ENCODE assay signal across 15 cellular contexts in genomic region chr15:29921130-29921601, GRCh38.
DNase-seq lines count a peak whose midpoint lies in the region; ATAC-seq and TF ChIP-seq lines count a peak whose summit lies in the region.
"Had no signal": no experiment of that assay in that cellular context is flagged by ENCODE, and none has a peak within 500 bp of the region (broad histone marks: within the 10 kb centered on the region; RNA-seq: fewer than 3 reads in every experiment).

No MANE protein-coding gene starts in this region.

- H2BK120ac ChIP-seq in IMR-90 (ENCODE audit: low read depth, low read length) = peak overlapping the region; percentile 3

- no peak overlapping the region for H3K4me3 ChIP-seq in IMR-90 (ENCODE audit: insufficient read depth, low read depth, low read length)
- peak overlapping the region; percentile 62 for H3K4me3 ChIP-seq in endocrine pancreas (ENCODE audit: control insufficient read depth, insufficient read depth, low read length)

- peaks cover 0 to 10% of the 10 kb centered on the region in 2 experiments; a peak in 2 of 4 replicates for H3K79me1 ChIP-seq in IMR-90 (ENCODE audit: low read depth in 1 of 2, low read length in 2 of 2)

- H3K56ac ChIP-seq in IMR-90 (ENCODE audit: extremely low read depth, insufficient read depth, low read length) = no peak overlapping the region

- peak; percentile 40 for DNase-seq in A172 (ENCODE audit: low spot score)
- DNase-seq in IMR-90 = no peak
- DNase-seq in kidney tubule cell (ENCODE audit: low spot score) = peak; percentile 98
- DNase-seq in stimulated activated CD8-positive, alpha-beta memory T cell treated with anti-CD3 and anti-CD28 coated beads, Interleukin-4, amount 100 ng/mL, for 48 hours = no peak
- DNase-seq in middle frontal gyrus (ENCODE audit: extremely low spot score, low spot score) = no peak
- no peak for DNase-seq in erythroblast (lab: John Stamatoyannopoulos, UW)
- no peak for DNase-seq in activated gamma-delta T cell (lab: John Stamatoyannopoulos, UW)
- DNase-seq: activated CD4-positive, alpha-beta memory T cell treated with anti-CD3 and anti-CD28 coated beads for 36 hours; effector memory CD4-positive, alpha-beta T cell; NCI-H1694 treated with DMSO at 0.1 percent for 48 hours; NCI-H526 treated with DMSO at 0.1 percent for 48 hours; SIG-M5; stimulated activated naive CD8-positive, alpha-beta T cell treated with anti-CD3 and anti-CD28 coated beads, Interleukin-15, amount 100 ng/mL, for 72 hours had no signal

- no peak overlapping the region for H2BK15ac ChIP-seq in IMR-90 (ENCODE audit: low read depth, low read length)

- H3K4me1 ChIP-seq in IMR-90 (ENCODE audit: control insufficient read depth, insufficient read depth, low read length) (peaks cover 24% of the 10 kb centered on the region), endocrine pancreas (ENCODE audit: control insufficient read depth, insufficient read depth, low read length) (no peaks in the 10 kb centered on the region)

- H3K9me1 ChIP-seq in IMR-90 (ENCODE audit: insufficient read depth, low read length) = peaks cover 23% of the 10 kb centered on the region

- POLR2A ChIA-PET in IMR-90 (lab: Charles Lee; ENCODE audit: unreplicated experiment) = interaction anchor here (0.6 kb wide), 1 partner anchor 34 kb away, joined by 5 read pairs; no protein-coding TSS in a partner anchor

- H4K91ac ChIP-seq in IMR-90 (ENCODE audit: insufficient read depth, low read depth, low read length) = no peak overlapping the region

- dilution Hi-C loops in IMR-90 (cut with HindIII; ENCODE audit: low sequenced_read_pairs, unreplicated experiment) = no loop called here

- H3K9ac ChIP-seq in IMR-90 (ENCODE audit: low read depth, low read length) (no peak overlapping the region), endocrine pancreas (ENCODE audit: control insufficient read depth, insufficient read depth, low read length) (no peak overlapping the region)

- 0 out of 2 replicates have a peak overlapping the region, but pooled peaks have one; percentile 5 for H2BK20ac ChIP-seq in IMR-90 (ENCODE audit: low read depth, low read length)

- no peak overlapping the region for H3K27ac ChIP-seq in IMR-90 (ENCODE audit: insufficient read depth, low read length)
- H3K27ac ChIP-seq: neutrophil had no signal

- BruUV-seq in IMR-90 (replicated peaks; lab: Mats Ljungman, UMichigan) = no TSS peak

- H4K8ac ChIP-seq in IMR-90 (ENCODE audit: low read depth in 2 of 2, low read length in 2 of 2) = peak overlapping the region in 1 of 2 experiments; percentile 9; a peak in 1 of 4 replicates

- H3K36me3 ChIP-seq in IMR-90 (ENCODE audit: control insufficient read depth, insufficient read depth, low read length) (no peaks in the 10 kb centered on the region), endocrine pancreas (ENCODE audit: control insufficient read depth, insufficient read depth, low read length) (no peaks in the 10 kb centered on the region)
- H3K36me3 ChIP-seq: neutrophil had no signal

- peak overlapping the region; percentile 42 for H3K4ac ChIP-seq in IMR-90 (ENCODE audit: low read depth, low read length)

- CTCF ChIA-PET in IMR-90 (lab: Yijun Ruan, JAX) = interaction anchor here (0.7 to 1.3 kb wide), 2 partner anchors 16 to 173 kb away, joined by 5 to 7 read pairs; no protein-coding TSS in a partner anchor

- in situ Hi-C loops in IMR-90 (cut with MboI; ENCODE audit: low sequenced_read_pairs) = loop anchor here (10.0 kb wide), 2 partner anchors 46 to 106 kb away; no protein-coding TSS in a partner anchor

- no peak for ATAC-seq in IMR-90 (ENCODE audit: low read depth)
- ATAC-seq: stimulated activated naive CD8-positive, alpha-beta T cell treated with anti-CD3 and anti-CD28 coated beads, Interleukin-15, amount 100 ng/mL, for 72 hours had no signal

- WGBS in IMR-90 (ENCODE audit: extremely low coverage in 2 of 2, insufficient read length in 1 of 2), 2 experiments = 100% methylated on average over 2 of the region's 6 CpGs; no CpG with 5 or more reads in 1 of the 2 experiments

- H3K9me3 ChIP-seq in IMR-90 (ENCODE audit: control insufficient read depth, insufficient read depth, low read length) (no peaks in the 10 kb centered on the region), endocrine pancreas (ENCODE audit: control insufficient read depth, low read length) (no peaks in the 10 kb centered on the region)
- H3K9me3 ChIP-seq: neutrophil had no signal

- H3K23ac ChIP-seq in IMR-90 (ENCODE audit: low read depth, low read length) = no peak overlapping the region

- H2AFZ ChIP-seq in IMR-90 (replicated peaks; ENCODE audit: low read length, poor library complexity) = peak overlapping the region; percentile 65

- TF ChIP-seq POLR2A in IMR-90 (IDR thresholded peaks at IDR 0.05; ENCODE audit: low read depth, low read length) = no peak
- no peak for TF ChIP-seq POLR2A in erythroblast (IDR thresholded peaks at IDR 0.05; ENCODE audit: low read length)

- H4K20me1 ChIP-seq in IMR-90 (ENCODE audit: insufficient read depth, low read length) = peaks cover 3% of the 10 kb centered on the region; the same call in 1 of the 2 replicates

- intact Hi-C loops in IMR-90 (cut with micrococcal nuclease) = no loop called here

- no peak overlapping the region for H3K4me2 ChIP-seq in IMR-90 (ENCODE audit: low read depth, low read length)

- peaks cover 3% of the 10 kb centered on the region; the same call in 1 of the 2 replicates for H3K27me3 ChIP-seq in IMR-90 (ENCODE audit: control insufficient read depth, insufficient read depth, low read length)
- no peaks in the 10 kb centered on the region for H3K27me3 ChIP-seq in endocrine pancreas (ENCODE audit: control insufficient read depth, insufficient read depth, low read length)

- no peak for TF ChIP-seq CTCF in IMR-90 (conservative IDR thresholded peaks at IDR 0.05; ENCODE audit: low read depth, low read length)

- H2AK5ac ChIP-seq in IMR-90 (ENCODE audit: low read depth, low read length) = peak overlapping the region; percentile 54; the same call in 1 of the 2 replicates

- no peak overlapping the region for H2BK5ac ChIP-seq in IMR-90 (ENCODE audit: low read depth, low read length, poor library complexity, severe bottlenecking)

- H3K14ac ChIP-seq in IMR-90 (replicated peaks; ENCODE audit: low read depth, low read length) = 0 out of 2 replicates have a peak overlapping the region, but pooled peaks have one; percentile 48

- H3K18ac ChIP-seq in IMR-90 (ENCODE audit: low read depth, low read length) = no peak overlapping the region

- peak overlapping the region; percentile 66 for H2AK9ac ChIP-seq in IMR-90 (replicated peaks; ENCODE audit: low read depth, low read length, poor library complexity)

- TF ChIP-seq RAD21 in IMR-90 (IDR thresholded peaks at IDR 0.05; ENCODE audit: low read length) = no peak

- H4K5ac ChIP-seq in IMR-90 (ENCODE audit: low read depth, low read length) = no peak overlapping the region

TF ChIP-seq in IMR-90, 13 proteins besides CTCF, POLR2A, EP300 and RAD21:
- TF ChIP-seq ELK1 (IDR thresholded peaks at IDR 0.05; ENCODE audit: borderline replicate concordance, low read depth, low read length) = no peak
- TF ChIP-seq CEBPB (IDR thresholded peaks at IDR 0.05; ENCODE audit: low read depth, low read length) = no peak
- TF ChIP-seq NFE2L2 (IDR thresholded peaks at IDR 0.05; ENCODE audit: low read depth, low read length) = no peak
- no peak for TF ChIP-seq MAZ (IDR thresholded peaks at IDR 0.05; ENCODE audit: borderline replicate concordance, low read depth, low read length)
- TF ChIP-seq CHD1 (IDR thresholded peaks at IDR 0.05; ENCODE audit: low read depth, low read length) = no peak
- TF ChIP-seq, protein P1, sequence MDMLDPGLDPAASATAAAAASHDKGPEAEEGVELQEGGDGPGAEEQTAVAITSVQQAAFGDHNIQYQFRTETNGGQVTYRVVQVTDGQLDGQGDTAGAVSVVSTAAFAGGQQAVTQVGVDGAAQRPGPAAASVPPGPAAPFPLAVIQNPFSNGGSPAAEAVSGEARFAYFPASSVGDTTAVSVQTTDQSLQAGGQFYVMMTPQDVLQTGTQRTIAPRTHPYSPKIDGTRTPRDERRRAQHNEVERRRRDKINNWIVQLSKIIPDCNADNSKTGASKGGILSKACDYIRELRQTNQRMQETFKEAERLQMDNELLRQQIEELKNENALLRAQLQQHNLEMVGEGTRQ (IDR thresholded peaks at IDR 0.05; ENCODE audit: low read depth, low read length) = no peak
- no peak for TF ChIP-seq SMC3 (IDR thresholded peaks at IDR 0.05; ENCODE audit: low read depth, low read length)
- no peak for TF ChIP-seq RCOR1 (IDR thresholded peaks at IDR 0.05; ENCODE audit: insufficient replicate concordance, low read length)
- TF ChIP-seq MXI1 (IDR thresholded peaks at IDR 0.05; ENCODE audit: borderline replicate concordance, low read depth, low read length) = no peak
- TF ChIP-seq BHLHE40 (IDR thresholded peaks at IDR 0.05; ENCODE audit: low read depth, low read length) = no peak
- TF ChIP-seq RFX5 (IDR thresholded peaks at IDR 0.05; ENCODE audit: low read depth, low read length) = no peak
- no peak for TF ChIP-seq MAFK (IDR thresholded peaks at IDR 0.05; ENCODE audit: low read depth, low read length)
- TF ChIP-seq FOS (IDR thresholded peaks at IDR 0.05; ENCODE audit: low read depth, low read length) = no peak

Comparison
In these comparisons a context has a peak if more than half of its experiments do, and no peak if none do; other contexts are left out.
1. DNase-seq: peak in A172 (single experiment) and kidney tubule cell (single experiment); none in IMR-90 (single experiment), stimulated activated CD8-positive, alpha-beta memory T cell treated with anti-CD3 and anti-CD28 coated beads, Interleukin-4, amount 100 ng/mL, for 48 hours (single experiment), middle frontal gyrus (single experiment), erythroblast (0 of 2) and activated gamma-delta T cell (single experiment).